ENCODE assay signal across 8 cellular contexts in the genomic region with DNA sequence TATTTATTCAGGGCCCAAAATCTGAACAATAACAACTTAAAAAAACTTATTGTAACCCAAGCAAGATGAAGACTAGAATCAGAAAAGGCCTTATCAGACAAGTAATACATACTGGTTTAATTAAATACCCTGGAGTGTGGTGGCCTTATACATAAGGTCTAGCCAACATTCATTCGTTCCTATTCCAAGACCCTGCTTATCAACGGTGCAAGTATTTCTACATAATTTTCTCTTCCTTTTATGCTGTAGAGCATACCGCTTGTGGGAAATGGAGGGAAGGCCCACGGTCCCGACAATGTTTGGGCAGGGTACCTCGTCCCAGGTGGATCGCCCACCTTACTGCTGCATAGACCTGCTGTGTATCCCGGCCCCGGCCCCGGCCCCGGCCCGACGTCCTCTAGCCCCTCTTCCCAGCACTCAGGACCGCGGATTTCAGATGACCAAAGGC. TPM values are rescaled to one million over a fixed set of nuclear protein-coding genes. Genes with fewer than 3 reads are reported as not detected.
A peak's percentile ranks its signal among the peaks of the same experiment; 100 is the strongest.
DNase-seq lines count a peak whose midpoint lies in the region; ATAC-seq and TF ChIP-seq lines count a peak whose summit lies in the region.

No MANE protein-coding gene starts in this region.

- DNase-seq in HAP-1 (ENCODE audit: low spot score in 2 of 2) (no peak), T-helper 17 cell (no peak), foreskin keratinocyte (peak in 1 of 2 donors; percentile 14), NCI-H526 (lab: John Stamatoyannopoulos, UW) (no peak)
- no peak for DNase-seq in activated CD4-positive, alpha-beta T cell treated with anti-CD3 and anti-CD28 coated beads, Interleukin-2, amount 50 U/mL, for 48 hours

- in situ Hi-C loops in HAP-1 (cut with MboI; ENCODE audit: low sequenced_read_pairs): no loop called here

- peaks cover 4% of the 10 kb centered on the region for H3K36me3 Mint-ChIP-seq in T-helper 17 cell (ENCODE audit: low read depth)

- H3K27me3 ChIP-seq in HAP-1 (ENCODE audit: low read depth): no peaks in the 10 kb centered on the region
- H3K27me3 ChIP-seq in foreskin keratinocyte: no peaks in the 10 kb centered on the region

- peak overlapping the region; percentile 99 for H3K4me3 ChIP-seq in HAP-1
- H3K4me3 ChIP-seq in skin epidermis: peak overlapping the region; percentile 64 to 99 (median 83)

- TF ChIP-seq CTCF in foreskin keratinocyte (conservative IDR thresholded peaks at IDR 0.05): no peak

- peak overlapping the region; percentile 97 for H3K27ac Mint-ChIP-seq in T-helper 17 cell

- H3K27ac ChIP-seq in foreskin keratinocyte: peak overlapping the region; percentile 89
- H3K27ac ChIP-seq in skin epidermis: peak overlapping the region; percentile 92 to 100 (median 99)

- peak overlapping the region; percentile 98 for H3K4me3 Mint-ChIP-seq in T-helper 17 cell

- peaks cover 19% of the 10 kb centered on the region for H3K36me3 ChIP-seq in HAP-1 (replicated peaks)

- H3K9me3 ChIP-seq in HAP-1: no peaks in the 10 kb centered on the region
- no peaks in the 10 kb centered on the region for H3K9me3 ChIP-seq in T-helper 17 cell (ENCODE audit: control insufficient read depth, low read length, poor library complexity, severe bottlenecking)

- peaks cover 28% of the 10 kb centered on the region for H3K4me1 Mint-ChIP-seq in T-helper 17 cell

- H3K27me3 Mint-ChIP-seq in T-helper 17 cell: no peaks in the 10 kb centered on the region

- no peak for ATAC-seq in T-helper 17 cell
- ATAC-seq in foreskin keratinocyte: peak; percentile 12
- ATAC-seq in HG03432 (IDR thresholded peaks at IDR 0.05; ENCODE audit: unreplicated experiment): no peak
- no peak for ATAC-seq in HG03571 (IDR thresholded peaks at IDR 0.05; ENCODE audit: unreplicated experiment)

- H3K4me1 ChIP-seq in HAP-1 (peaks cover 7% of the 10 kb centered on the region), foreskin keratinocyte (peaks cover 7% of the 10 kb centered on the region)

RNA-seq across cellular contexts. Expression of a gene that starts 0.7 kb away (rescaled TPM):
- 10 to 100 TPM; 59.9 to 67.4 TPM for total RNA-seq in T-helper 17 cell
- total RNA-seq in foreskin keratinocyte: 28.5 and 29.3 TPM in 2 replicates
- 7.4 and 8.4 TPM in 2 replicates for polyA plus RNA-seq in foreskin keratinocyte

RNA-seq across cellular contexts. Expression of a gene that starts 33.6 kb away (rescaled TPM):
- total RNA-seq in T-helper 17 cell: under 1 TPM; 0.26 to 0.30 TPM
- 0.42 and 0.44 TPM in 2 replicates for total RNA-seq in foreskin keratinocyte
- polyA plus RNA-seq in foreskin keratinocyte: 0.36 and 0.38 TPM in 2 replicates

RNA-seq across cellular contexts. Expression of a gene that starts 53.5 kb away (rescaled TPM):
- 10 to 100 TPM in 1 of 2 donors, 1 to 10 TPM in 1; 10.0 to 11.1 TPM for total RNA-seq in T-helper 17 cell
- 9.0 and 10.2 TPM in 2 replicates for total RNA-seq in foreskin keratinocyte
- 2.8 and 2.9 TPM in 2 replicates for polyA plus RNA-seq in foreskin keratinocyte
